7 cellular contexts compared by ENCODE assay signal in the genomic region with DNA sequence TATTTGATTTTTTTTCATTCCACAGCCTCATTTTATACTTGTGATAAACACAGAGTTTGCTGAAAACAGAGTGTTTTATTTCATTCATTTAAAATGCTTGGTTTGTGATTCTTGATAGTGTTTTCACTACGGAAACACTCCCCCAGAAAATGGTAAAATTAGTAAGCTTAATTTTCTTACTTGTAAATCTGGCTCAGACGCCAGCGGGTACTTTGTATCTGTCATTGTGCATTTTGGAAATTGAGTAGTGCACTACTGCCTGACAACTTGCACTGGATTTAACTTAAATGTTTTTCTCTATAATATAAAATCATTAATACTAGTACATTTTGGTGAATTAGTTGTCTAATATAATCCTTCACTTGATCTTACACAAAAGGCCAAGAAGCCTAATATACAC. TPM values are rescaled to one million over a fixed set of nuclear protein-coding genes. Genes with fewer than 3 reads are reported as not detected.
DNase-seq lines count a peak whose midpoint lies in the region; ATAC-seq, FAIRE-seq and TF ChIP-seq lines count a peak whose summit lies in the region.

No MANE protein-coding gene starts in this region.

- no peak overlapping the region for H3K27ac ChIP-seq in OCI-LY1 (ENCODE audit: low read depth, low read length, poor library complexity, severe bottlenecking)

- TF ChIP-seq CTCF in OCI-LY1 (IDR thresholded peaks at IDR 0.05; ENCODE audit: low read length): no peak
- TF ChIP-seq CTCF in epithelial cell of proximal tubule (conservative IDR thresholded peaks at IDR 0.05; ENCODE audit: low read depth, low read length): no peak

- H3K4me1 ChIP-seq in OCI-LY1 (ENCODE audit: insufficient read depth, low read length, severe bottlenecking): peaks cover 23% of the 10 kb centered on the region

- no peaks in the 10 kb centered on the region for H3K79me2 ChIP-seq in OCI-LY1 (ENCODE audit: insufficient read depth, low read length)

- peaks cover 30% of the 10 kb centered on the region for H3K4me1 Mint-ChIP-seq in stimulated activated effector memory CD8-positive, alpha-beta T cell treated with anti-CD3 and anti-CD28 coated beads, Interleukin-12 subunit alpha, Interleukin-12 subunit beta, amount 100 ng/mL, for 72 hours

- no peaks in the 10 kb centered on the region for H3K9me2 ChIP-seq in OCI-LY1 (ENCODE audit: low read depth, low read length)

- no peaks in the 10 kb centered on the region for H3K27me3 ChIP-seq in OCI-LY1 (ENCODE audit: insufficient read depth, low read length)

- no peaks in the 10 kb centered on the region for H3K9me3 Mint-ChIP-seq in stimulated activated effector memory CD8-positive, alpha-beta T cell treated with anti-CD3 and anti-CD28 coated beads, Interleukin-12 subunit alpha, Interleukin-12 subunit beta, amount 100 ng/mL, for 72 hours

- peak overlapping the region; percentile 88 for H3K27ac Mint-ChIP-seq in stimulated activated effector memory CD8-positive, alpha-beta T cell treated with anti-CD3 and anti-CD28 coated beads, Interleukin-12 subunit alpha, Interleukin-12 subunit beta, amount 100 ng/mL, for 72 hours

- no peaks in the 10 kb centered on the region for H4K20me1 ChIP-seq in OCI-LY1 (ENCODE audit: insufficient read depth, low read length)

- FAIRE-seq in urothelium cell line (lab: Jason Lieb, UNC): no peak

- H3K9me3 ChIP-seq in OCI-LY1 (ENCODE audit: low read length): no peaks in the 10 kb centered on the region

- no peak overlapping the region for H3K4me3 ChIP-seq in OCI-LY1 (ENCODE audit: low read depth, low read length, poor library complexity, severe bottlenecking)
- H3K4me3 ChIP-seq in epithelial cell of proximal tubule (ENCODE audit: low read depth, low read length): peak overlapping the region; percentile 52

- H3K4me3 Mint-ChIP-seq in stimulated activated effector memory CD8-positive, alpha-beta T cell treated with anti-CD3 and anti-CD28 coated beads, Interleukin-12 subunit alpha, Interleukin-12 subunit beta, amount 100 ng/mL, for 72 hours: peak overlapping the region; percentile 59

- ATAC-seq in GM21723 (IDR thresholded peaks at IDR 0.05; ENCODE audit: unreplicated experiment): peak; percentile 17
- ATAC-seq in stimulated activated effector memory CD8-positive, alpha-beta T cell treated with anti-CD3 and anti-CD28 coated beads, Interleukin-12 subunit alpha, Interleukin-12 subunit beta, amount 100 ng/mL, for 72 hours: no peak

- DNase-seq in epithelial cell of proximal tubule (ENCODE audit: low read depth): no peak
- DNase-seq in stimulated activated effector memory CD8-positive, alpha-beta T cell treated with anti-CD3 and anti-CD28 coated beads, Interleukin-12 subunit alpha, Interleukin-12 subunit beta, amount 100 ng/mL, for 72 hours (ENCODE audit: low spot score in 2 of 2): no peak
- no peak for DNase-seq in NCI-H1694 treated with DMSO at 0.1 percent for 48 hours (lab: John Stamatoyannopoulos, UW)
- DNase-seq in NCI-H2196 (lab: John Stamatoyannopoulos, UW; ENCODE audit: unreplicated experiment): no peak
- no peak for DNase-seq in urothelium cell line (ENCODE audit: low spot score)

- no peak overlapping the region for H2AFZ ChIP-seq in OCI-LY1 (ENCODE audit: low read length)

- peaks cover 94% of the 10 kb centered on the region for H3K36me3 Mint-ChIP-seq in stimulated activated effector memory CD8-positive, alpha-beta T cell treated with anti-CD3 and anti-CD28 coated beads, Interleukin-12 subunit alpha, Interleukin-12 subunit beta, amount 100 ng/mL, for 72 hours

- H3K4me2 ChIP-seq in OCI-LY1 (ENCODE audit: low read length): peak overlapping the region; percentile 36; the same call in 1 of the 2 replicates

- peaks cover 84% of the 10 kb centered on the region for H3K36me3 ChIP-seq in OCI-LY1 (ENCODE audit: insufficient read depth, low read length)

- no peak overlapping the region; the same call in 1 of the 2 replicates for H3K9ac ChIP-seq in OCI-LY1 (ENCODE audit: low read length)

- no peaks in the 10 kb centered on the region for H3F3A ChIP-seq in OCI-LY1 (ENCODE audit: insufficient read depth, low read length)

RNA-seq across cellular contexts. Expression of gene HINT3, which starts 37.0 kb away (rescaled TPM):
- total RNA-seq in epithelial cell of proximal tubule: 9.8 and 12.8 TPM in 2 replicates
